ENCODE assay signal across 9 cellular contexts in the genomic region with DNA sequence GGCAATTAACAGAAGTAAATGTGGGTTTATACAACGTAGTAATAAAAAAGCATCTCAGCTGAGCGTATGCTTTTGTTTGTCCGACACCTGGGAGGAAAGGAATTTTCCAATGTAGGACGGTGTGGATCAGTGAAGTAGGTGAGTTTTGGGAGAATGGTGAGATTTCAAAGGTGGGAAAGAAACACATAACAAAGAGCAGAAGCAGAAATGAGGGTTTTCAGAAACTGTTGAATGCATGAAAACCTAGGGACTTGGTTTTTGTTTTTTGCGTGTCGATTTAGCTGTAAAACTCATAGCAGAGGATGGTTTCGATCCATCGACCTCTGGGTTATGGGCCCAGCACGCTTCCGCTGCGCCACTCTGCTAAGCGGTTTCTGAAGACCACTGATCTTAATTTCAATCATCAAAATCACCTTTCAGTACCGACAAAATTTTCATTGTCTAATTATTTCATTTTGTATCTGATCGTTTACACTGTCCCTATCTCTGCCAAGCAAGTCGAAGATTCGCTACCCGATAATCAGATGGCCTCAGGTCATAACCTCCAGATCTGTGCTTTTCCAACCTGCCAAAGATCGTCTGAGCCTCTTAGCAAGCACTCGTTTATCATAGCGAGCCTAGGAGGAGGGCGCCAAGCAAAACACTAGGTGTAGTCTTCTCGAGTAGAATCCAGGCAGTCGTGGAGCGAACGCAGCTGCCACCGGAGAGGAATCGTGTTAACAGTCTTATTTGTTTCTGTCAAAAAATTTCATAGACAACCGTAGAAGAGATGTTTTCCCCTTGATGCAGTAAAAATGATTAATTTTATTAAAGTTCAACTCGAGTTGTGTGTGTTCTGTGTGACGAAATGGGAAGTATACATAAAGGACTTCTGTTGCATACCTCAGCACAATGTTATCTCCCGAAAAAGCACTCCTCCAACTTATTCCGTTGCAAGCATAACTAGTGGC. TPM values are rescaled to one million over a fixed set of nuclear protein-coding genes. Genes with fewer than 3 reads are reported as not detected.
DNase-seq lines count a peak whose midpoint lies in the region; ATAC-seq lines count a peak whose summit lies in the region.
"Had no signal": no experiment of that assay in that cellular context is flagged by ENCODE, and none has a peak within 500 bp of the region (broad histone marks: within the 10 kb centered on the region; RNA-seq: fewer than 3 reads in every experiment).

No MANE protein-coding gene starts in this region.

- peak overlapping the region; percentile 56 to 92 (median 84) for H3K4me3 Mint-ChIP-seq in IgD-negative memory B cell
- peak overlapping the region; percentile 77 for H3K4me3 Mint-ChIP-seq in T-helper 17 cell
- H3K4me3 Mint-ChIP-seq in central memory CD8-positive, alpha-beta T cell = peak overlapping the region; percentile 90
- peak overlapping the region; percentile 81 to 99 (median 90) for H3K4me3 Mint-ChIP-seq in naive thymus-derived CD8-positive, alpha-beta T cell

- peak; percentile 6 for DNase-seq in DMS79 (lab: John Stamatoyannopoulos, UW)
- DNase-seq in T-helper 17 cell = no peak
- DNase-seq in central memory CD8-positive, alpha-beta T cell (ENCODE audit: low spot score in 2 of 2) = peak; percentile 28 to 56
- DNase-seq in naive thymus-derived CD8-positive, alpha-beta T cell = peak; percentile 33 to 84 (median 72)
- no peak for DNase-seq in NOMO-1 treated with DMSO at 0.1 percent for 48 hours (lab: John Stamatoyannopoulos, UW; ENCODE audit: unreplicated experiment)

- peak overlapping the region; percentile 6 to 81 (median 77) for H3K27ac Mint-ChIP-seq in IgD-negative memory B cell
- H3K27ac Mint-ChIP-seq in T-helper 17 cell = peak overlapping the region; percentile 82
- H3K27ac Mint-ChIP-seq in central memory CD8-positive, alpha-beta T cell (ENCODE audit: low read depth) = peak overlapping the region; percentile 97
- peak overlapping the region; percentile 42 to 99 (median 79) for H3K27ac Mint-ChIP-seq in naive thymus-derived CD8-positive, alpha-beta T cell

- H3K36me3 Mint-ChIP-seq in IgD-negative memory B cell (peaks cover 2% of the 10 kb centered on the region), T-helper 17 cell (ENCODE audit: low read depth) (peaks cover 2% of the 10 kb centered on the region)
- peaks cover 19% of the 10 kb centered on the region for H3K36me3 Mint-ChIP-seq in central memory CD8-positive, alpha-beta T cell (ENCODE audit: insufficient read depth)
- peaks cover 0 to 3% (median 3%) of the 10 kb centered on the region in 3 donors for H3K36me3 Mint-ChIP-seq in naive thymus-derived CD8-positive, alpha-beta T cell

- peak; percentile 62 for ATAC-seq in T-helper 17 cell
- peak; percentile 80 for ATAC-seq in central memory CD8-positive, alpha-beta T cell (replicated peaks; ENCODE audit: extremely low read depth, poor library complexity, severe bottlenecking)
- peak; percentile 87 to 90 for ATAC-seq in naive thymus-derived CD8-positive, alpha-beta T cell
- no peak for ATAC-seq in HG03139 (IDR thresholded peaks at IDR 0.05; ENCODE audit: unreplicated experiment)
- no peak for ATAC-seq in HG03095 (IDR thresholded peaks at IDR 0.05; ENCODE audit: unreplicated experiment)

- peaks cover 2% of the 10 kb centered on the region for H3K9me3 ChIP-seq in T-helper 17 cell (ENCODE audit: control insufficient read depth, low read length, poor library complexity, severe bottlenecking)

- H3K4me1 Mint-ChIP-seq in IgD-negative memory B cell = peaks cover 5 to 9% (median 6%) of the 10 kb centered on the region in 3 donors
- peaks cover 7% of the 10 kb centered on the region for H3K4me1 Mint-ChIP-seq in T-helper 17 cell
- H3K4me1 Mint-ChIP-seq in central memory CD8-positive, alpha-beta T cell = peaks cover 19% of the 10 kb centered on the region
- peaks cover 7 to 14% (median 11%) of the 10 kb centered on the region in 4 donors for H3K4me1 Mint-ChIP-seq in naive thymus-derived CD8-positive, alpha-beta T cell

- peaks cover 1 to 10% (median 7%) of the 10 kb centered on the region in 3 donors for H3K9me3 Mint-ChIP-seq in IgD-negative memory B cell
- H3K9me3 Mint-ChIP-seq in central memory CD8-positive, alpha-beta T cell = no peaks in the 10 kb centered on the region
- peaks cover 0 to 6% (median 0%) of the 10 kb centered on the region in 9 donors for H3K9me3 Mint-ChIP-seq in naive thymus-derived CD8-positive, alpha-beta T cell

- POLR2A ChIA-PET in naive thymus-derived CD8-positive, alpha-beta T cell (lab: Charles Lee) = interaction anchor here (1.1 to 1.9 kb wide), 2 partner anchors 44 to 146 kb away, joined by 3 to 6 read pairs; no protein-coding TSS in a partner anchor

- H3K27me3 Mint-ChIP-seq in IgD-negative memory B cell (peaks cover 17% of the 10 kb centered on the region), T-helper 17 cell (peaks cover 31% of the 10 kb centered on the region)
- peaks cover 30% of the 10 kb centered on the region for H3K27me3 Mint-ChIP-seq in central memory CD8-positive, alpha-beta T cell
- peaks cover 0 to 33% (median 13%) of the 10 kb centered on the region in 5 donors for H3K27me3 Mint-ChIP-seq in naive thymus-derived CD8-positive, alpha-beta T cell

RNA-seq across cellular contexts. Expression of a gene that starts 20.9 kb away (rescaled TPM):
- not detected for polyA plus RNA-seq in IgD-negative memory B cell
- total RNA-seq in T-helper 17 cell = not detected
- total RNA-seq in naive thymus-derived CD8-positive, alpha-beta T cell = not detected
- not detected for polyA plus RNA-seq in naive thymus-derived CD8-positive, alpha-beta T cell
- total RNA-seq: temporal lobe had no signal

RNA-seq across cellular contexts. Expression of a gene that starts 55.6 kb away (rescaled TPM):
- 2.1 TPM for polyA plus RNA-seq in IgD-negative memory B cell
- 1 to 10 TPM in 1 of 2 donors, under 1 TPM in 1; 0.60 to 2.5 TPM for total RNA-seq in T-helper 17 cell
- 1 to 10 TPM; 6.6 to 7.9 TPM for total RNA-seq in naive thymus-derived CD8-positive, alpha-beta T cell
- polyA plus RNA-seq in naive thymus-derived CD8-positive, alpha-beta T cell = 1 to 10 TPM; 2.0 to 5.1 (median 3.4) TPM

Comparison
In these comparisons a context has a peak if more than half of its experiments do, and no peak if none do; other contexts are left out.
1. DNase-seq: peak in DMS79 (single experiment), central memory CD8-positive, alpha-beta T cell (2 of 2) and naive thymus-derived CD8-positive, alpha-beta T cell (10 of 10); none in T-helper 17 cell (0 of 3) and NOMO-1 treated with DMSO at 0.1 percent for 48 hours (single experiment).
2. ATAC-seq: peak in T-helper 17 cell (single experiment), central memory CD8-positive, alpha-beta T cell (single experiment) and naive thymus-derived CD8-positive, alpha-beta T cell (2 of 2); none in HG03139 (single experiment) and HG03095 (single experiment).
3. Peak in every context shown above with its lines, with median percentiles within 50 percentile points of each other: H3K27ac Mint-ChIP-seq and H3K4me3 Mint-ChIP-seq.